Comparison of ENCODE assay signal across 11 cellular contexts in genomic region chr2:101759162-101759561, GRCh38.
DNase-seq lines count a peak whose midpoint lies in the region; ATAC-seq and TF ChIP-seq lines count a peak whose summit lies in the region.
"Had no signal": no experiment of that assay in that cellular context is flagged by ENCODE, and none has a peak within 500 bp of the region (broad histone marks: within the 10 kb centered on the region; RNA-seq: fewer than 3 reads in every experiment).

No MANE protein-coding gene starts in this region.

- no peak overlapping the region for H3K4me3 ChIP-seq in dorsolateral prefrontal cortex

- TF ChIP-seq CTCF in AG09319 (IDR thresholded peaks at IDR 0.05; ENCODE audit: low read depth, low read length) (no peak), dorsolateral prefrontal cortex (IDR thresholded peaks at IDR 0.05 in 54 of 56, conservative IDR thresholded peaks at IDR 0.05 in 2 of 56; ENCODE audit: low read depth in 1 of 56, partially characterized antibody in 56 of 56) (no peak), mesothelial cell of epicardium (IDR thresholded peaks at IDR 0.05; ENCODE audit: unreplicated experiment) (no peak), GM13976 (IDR thresholded peaks at IDR 0.05; ENCODE audit: borderline replicate concordance, control extremely low read depth, extremely low read depth, insufficient read depth, missing control alignments) (no peak)

- peak; percentile 67 for DNase-seq in AG09319 (ENCODE audit: extremely low read depth, low read depth)
- DNase-seq in NCI-H226 = peak; percentile 93
- no peak for DNase-seq in dorsolateral prefrontal cortex
- no peak for DNase-seq in mesothelial cell of epicardium (ENCODE audit: low spot score in 2 of 2, unreplicated experiment in 2 of 2)
- DNase-seq in UCSD-AML1 (lab: John Stamatoyannopoulos, UW; ENCODE audit: unreplicated experiment) = no peak
- DNase-seq in GM13976 (ENCODE audit: low spot score) = no peak
- no peak for DNase-seq in activated naive CD4-positive, alpha-beta T cell treated with anti-CD3 and anti-CD28 coated beads for 36 hours
- DNase-seq: erythroblast, NCI-H1092, T-cell had no signal

- ATAC-seq in HG03097 (IDR thresholded peaks at IDR 0.05; ENCODE audit: low FRiP score, unreplicated experiment) = no peak
- ATAC-seq: T-cell had no signal

- H3K4me3 Mint-ChIP-seq in mesothelial cell of epicardium = no peak overlapping the region
- no peak overlapping the region for H3K4me3 Mint-ChIP-seq in activated naive CD4-positive, alpha-beta T cell treated with anti-CD3 and anti-CD28 coated beads for 36 hours
- H3K4me3 Mint-ChIP-seq: T-cell had no signal

- H3K9me3 Mint-ChIP-seq in mesothelial cell of epicardium = peaks cover 3% of the 10 kb centered on the region
- H3K9me3 Mint-ChIP-seq in activated naive CD4-positive, alpha-beta T cell treated with anti-CD3 and anti-CD28 coated beads for 36 hours = no peaks in the 10 kb centered on the region
- H3K9me3 Mint-ChIP-seq: T-cell had no signal

- H3K27ac Mint-ChIP-seq in mesothelial cell of epicardium = peak overlapping the region; percentile 96
- H3K27ac Mint-ChIP-seq in activated naive CD4-positive, alpha-beta T cell treated with anti-CD3 and anti-CD28 coated beads for 36 hours = no peak overlapping the region

- no peaks in the 10 kb centered on the region for H3K27me3 ChIP-seq in dorsolateral prefrontal cortex

- peaks cover 2% of the 10 kb centered on the region for H3K36me3 Mint-ChIP-seq in mesothelial cell of epicardium
- peaks cover 9% of the 10 kb centered on the region for H3K36me3 Mint-ChIP-seq in activated naive CD4-positive, alpha-beta T cell treated with anti-CD3 and anti-CD28 coated beads for 36 hours (ENCODE audit: low read depth)

- H3K4me1 Mint-ChIP-seq in mesothelial cell of epicardium = peaks cover 60% of the 10 kb centered on the region
- peaks cover 75% of the 10 kb centered on the region for H3K4me1 Mint-ChIP-seq in activated naive CD4-positive, alpha-beta T cell treated with anti-CD3 and anti-CD28 coated beads for 36 hours (ENCODE audit: low read depth)

- in situ Hi-C loops in GM13976 (cut with MboI; ENCODE audit: low sequenced_read_pairs, unreplicated experiment) = no loop called here

- H3K27ac ChIP-seq in dorsolateral prefrontal cortex = peak overlapping the region in 49 of 59 donors; percentile 38 to 98 (median 94)

- intact Hi-C loops in dorsolateral prefrontal cortex (cut with DNase I) = no loop called here
- intact Hi-C loops in activated naive CD4-positive, alpha-beta T cell treated with anti-CD3 and anti-CD28 coated beads for 36 hours (cut with micrococcal nuclease) = no loop called here

- CTCF ChIA-PET in activated naive CD4-positive, alpha-beta T cell treated with anti-CD3 and anti-CD28 coated beads for 36 hours (lab: Charles Lee) = interaction anchor here (0.6 to 1.2 kb wide), 2 partner anchors 33 to 63 kb away, joined by 3 read pairs; no protein-coding TSS in a partner anchor

- H3K27me3 Mint-ChIP-seq in mesothelial cell of epicardium (ENCODE audit: low read depth) = no peaks in the 10 kb centered on the region
- H3K27me3 Mint-ChIP-seq in activated naive CD4-positive, alpha-beta T cell treated with anti-CD3 and anti-CD28 coated beads for 36 hours (ENCODE audit: low read depth) = no peaks in the 10 kb centered on the region
- H3K27me3 Mint-ChIP-seq: T-cell had no signal

Comparison
In these comparisons a context has a peak if more than half of its experiments do, and no peak if none do; other contexts are left out.
1. DNase-seq: peak in AG09319 (single experiment) and NCI-H226 (single experiment); none in dorsolateral prefrontal cortex (0 of 10), mesothelial cell of epicardium (0 of 2), UCSD-AML1 (single experiment), GM13976 (single experiment) and activated naive CD4-positive, alpha-beta T cell treated with anti-CD3 and anti-CD28 coated beads for 36 hours (single experiment).